ENCODE assay signal across 2 cellular contexts in genomic region chr16:48378276-48378675, GRCh38.
TF ChIP-seq lines count a peak whose summit lies in the region.

No MANE protein-coding gene starts in this region.

TF ChIP-seq in A549, 52 proteins besides CTCF, POLR2A, EP300 and RAD21:
- no peak for TF ChIP-seq HOXB5 (CRISPR knock-in tag; IDR thresholded peaks at IDR 0.05)
- no peak for TF ChIP-seq RARB (CRISPR knock-in tag; IDR thresholded peaks at IDR 0.05)
- TF ChIP-seq HEYL (CRISPR knock-in tag; IDR thresholded peaks at IDR 0.05): no peak
- no peak for TF ChIP-seq HDAC2 (IDR thresholded peaks at IDR 0.05)
- TF ChIP-seq NPAS2 (CRISPR knock-in tag; IDR thresholded peaks at IDR 0.05; ENCODE audit: borderline replicate concordance): no peak
- TF ChIP-seq RCOR1 (IDR thresholded peaks at IDR 0.05; ENCODE audit: low read depth, low read length): no peak
- TF ChIP-seq REST (IDR thresholded peaks at IDR 0.05): no peak

TF ChIP-seq in GM12878, 131 proteins besides CTCF, POLR2A, EP300 and RAD21:
- TF ChIP-seq ATF7 (IDR thresholded peaks at IDR 0.05; ENCODE audit: low read depth): no peak
- TF ChIP-seq BCL11A (IDR thresholded peaks at IDR 0.05; ENCODE audit: low read depth, low read length): no peak
TF ChIP-seq in GM12878: peak in this region for 0.
